In the genomic region with DNA sequence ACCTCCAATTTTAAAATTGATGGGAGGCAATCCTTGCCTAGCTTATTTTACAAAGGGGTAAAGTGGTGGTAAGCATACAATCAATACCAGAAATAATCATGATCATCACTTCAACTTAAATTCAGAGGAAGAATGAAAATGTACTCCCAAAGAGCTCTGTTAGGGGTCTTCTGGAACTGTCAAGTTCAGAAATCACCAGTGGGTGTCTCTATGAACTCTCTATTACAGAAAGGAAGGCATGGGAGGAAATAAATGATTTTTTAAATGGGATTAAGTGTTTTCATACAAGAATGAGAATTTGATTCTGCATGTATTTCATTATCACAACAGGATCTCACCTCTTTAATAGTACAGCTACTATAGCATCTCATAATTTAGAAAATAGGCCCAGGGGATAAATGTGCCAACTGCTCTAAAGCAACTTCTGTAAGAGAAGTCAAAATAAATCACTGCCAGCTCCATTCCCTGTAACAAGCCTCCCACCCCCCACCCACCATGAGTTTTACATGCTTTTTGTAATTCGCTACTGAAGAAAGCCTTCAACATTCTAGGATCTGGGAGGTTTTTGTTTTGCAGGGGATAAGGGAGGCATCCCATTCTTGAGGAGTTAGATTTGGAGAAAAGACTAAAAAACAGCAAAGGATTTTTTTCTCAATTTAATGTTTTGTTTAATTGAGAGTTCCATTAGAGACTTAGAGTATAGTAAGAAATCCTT, we compare ENCODE assay signal across 14 cellular contexts. TPM values are rescaled to one million over a fixed set of nuclear protein-coding genes. Genes with fewer than 3 reads are reported as not detected.
DNase-seq lines count a peak whose midpoint lies in the region; ATAC-seq, FAIRE-seq and TF ChIP-seq lines count a peak whose summit lies in the region.
"Had no signal": no experiment of that assay in that cellular context is flagged by ENCODE, and none has a peak within 500 bp of the region (broad histone marks: within the 10 kb centered on the region; RNA-seq: fewer than 3 reads in every experiment).

No MANE protein-coding gene starts in this region.

- H3K27me3 ChIP-seq in left lung: no peaks in the 10 kb centered on the region
- no peaks in the 10 kb centered on the region for H3K27me3 ChIP-seq in subcutaneous abdominal adipose tissue (ENCODE audit: control insufficient read depth in 5 of 5, insufficient read depth in 4 of 5, low read length in 5 of 5)

- CTCF ChIA-PET in activated CD8-positive, alpha-beta T cell treated with anti-CD3 and anti-CD28 coated beads for 36 hours (lab: Charles Lee): interaction anchor here (0.9 to 1.3 kb wide), 3 partner anchors 13 to 203 kb away, joined by 3 to 6 read pairs (median 3); no protein-coding TSS in a partner anchor
- CTCF ChIA-PET in activated CD8-positive, alpha-beta T cell treated with anti-CD3 and anti-CD28 coated beads, Interleukin-2, amount 10 ng/mL, durations not matched to agents 7 days and 5 days (lab: Charles Lee): interaction anchor here (1.4 kb wide), 1 partner anchor 40 kb away, joined by 5 read pairs; no protein-coding TSS in a partner anchor

- H3K36me3 ChIP-seq in left lung: peaks cover 4 to 10% of the 10 kb centered on the region in 2 donors
- H3K36me3 ChIP-seq in subcutaneous abdominal adipose tissue (ENCODE audit: control insufficient read depth in 5 of 5, insufficient read depth in 5 of 5, low read length in 5 of 5): peaks cover 21 to 42% (median 34%) of the 10 kb centered on the region in 5 donors

- H3K9me3 Mint-ChIP-seq in activated CD8-positive, alpha-beta T cell treated with anti-CD3 and anti-CD28 coated beads for 36 hours: no peaks in the 10 kb centered on the region
- no peaks in the 10 kb centered on the region for H3K9me3 Mint-ChIP-seq in activated CD8-positive, alpha-beta T cell treated with anti-CD3 and anti-CD28 coated beads, Interleukin-2, amount 10 ng/mL, durations not matched to agents 7 days and 5 days (ENCODE audit: insufficient read depth)
- no peaks in the 10 kb centered on the region for H3K9me3 Mint-ChIP-seq in activated T-helper 17 cell treated with anti-CD3 and anti-CD28 coated beads, Interleukin-2, amount 50 U/mL, for 72 hours

- no peaks in the 10 kb centered on the region for H3K27me3 Mint-ChIP-seq in activated CD8-positive, alpha-beta T cell treated with anti-CD3 and anti-CD28 coated beads for 36 hours
- H3K27me3 Mint-ChIP-seq in activated CD8-positive, alpha-beta T cell treated with anti-CD3 and anti-CD28 coated beads, Interleukin-2, amount 10 ng/mL, durations not matched to agents 7 days and 5 days (ENCODE audit: low read depth): no peaks in the 10 kb centered on the region
- H3K27me3 Mint-ChIP-seq in activated T-helper 17 cell treated with anti-CD3 and anti-CD28 coated beads, Interleukin-2, amount 50 U/mL, for 72 hours: no peaks in the 10 kb centered on the region

- H3K9me3 ChIP-seq in left lung: no peaks in the 10 kb centered on the region
- H3K9me3 ChIP-seq in subcutaneous abdominal adipose tissue (ENCODE audit: control insufficient read depth in 5 of 5, low read length in 5 of 5): no peaks in the 10 kb centered on the region

- TF ChIP-seq POLR2A in GM12892 (IDR thresholded peaks at IDR 0.05; ENCODE audit: low read depth, low read length): no peak

- POLR2A ChIA-PET in activated CD8-positive, alpha-beta T cell treated with anti-CD3 and anti-CD28 coated beads for 36 hours (lab: Charles Lee): interaction anchor here (0.6 to 1.2 kb wide), 3 partner anchors 10 to 23 kb away, joined by 3 to 4 read pairs (median 3); partner anchors contain the start of gene DCP1B
- POLR2A ChIA-PET in activated CD8-positive, alpha-beta T cell treated with anti-CD3 and anti-CD28 coated beads, Interleukin-2, amount 10 ng/mL, durations not matched to agents 7 days and 5 days (lab: Charles Lee): interaction anchor here (1.1 kb wide), 1 partner anchor 9 kb away, joined by 4 read pairs; no protein-coding TSS in a partner anchor

- H3K4me3 ChIP-seq in left lung (no peak overlapping the region), subcutaneous abdominal adipose tissue (ENCODE audit: low read depth in 1 of 5, low read length in 5 of 5) (no peak overlapping the region)

- H3K36me3 Mint-ChIP-seq in activated CD8-positive, alpha-beta T cell treated with anti-CD3 and anti-CD28 coated beads for 36 hours (ENCODE audit: low read depth): peaks cover 35% of the 10 kb centered on the region
- H3K36me3 Mint-ChIP-seq in activated CD8-positive, alpha-beta T cell treated with anti-CD3 and anti-CD28 coated beads, Interleukin-2, amount 10 ng/mL, durations not matched to agents 7 days and 5 days (ENCODE audit: low read depth): peaks cover 34% of the 10 kb centered on the region
- H3K36me3 Mint-ChIP-seq in activated T-helper 17 cell treated with anti-CD3 and anti-CD28 coated beads, Interleukin-2, amount 50 U/mL, for 72 hours (ENCODE audit: low read depth): peaks cover 58% of the 10 kb centered on the region

- FAIRE-seq in GM12892 (lab: Jason Lieb, UNC): no peak
- FAIRE-seq: A204.1, islet of Langerhans had no signal

- H3K4me1 Mint-ChIP-seq in activated CD8-positive, alpha-beta T cell treated with anti-CD3 and anti-CD28 coated beads for 36 hours (ENCODE audit: low read depth): peaks cover 32% of the 10 kb centered on the region
- H3K4me1 Mint-ChIP-seq in activated CD8-positive, alpha-beta T cell treated with anti-CD3 and anti-CD28 coated beads, Interleukin-2, amount 10 ng/mL, durations not matched to agents 7 days and 5 days (ENCODE audit: low read depth): peaks cover 13% of the 10 kb centered on the region
- H3K4me1 Mint-ChIP-seq in activated T-helper 17 cell treated with anti-CD3 and anti-CD28 coated beads, Interleukin-2, amount 50 U/mL, for 72 hours: peaks cover 22% of the 10 kb centered on the region

- no peak overlapping the region for H3K4me3 Mint-ChIP-seq in activated CD8-positive, alpha-beta T cell treated with anti-CD3 and anti-CD28 coated beads for 36 hours
- H3K4me3 Mint-ChIP-seq in activated CD8-positive, alpha-beta T cell treated with anti-CD3 and anti-CD28 coated beads, Interleukin-2, amount 10 ng/mL, durations not matched to agents 7 days and 5 days: no peak overlapping the region
- peak overlapping the region; percentile 62 for H3K4me3 Mint-ChIP-seq in activated T-helper 17 cell treated with anti-CD3 and anti-CD28 coated beads, Interleukin-2, amount 50 U/mL, for 72 hours

- intact Hi-C loops in activated CD8-positive, alpha-beta T cell treated with anti-CD3 and anti-CD28 coated beads for 36 hours (cut with micrococcal nuclease): no loop called here
- intact Hi-C loops in left lung (cut with DNase I): no loop called here

- H3K4me1 ChIP-seq in left lung (peaks cover 0 to 13% of the 10 kb centered on the region in 2 donors), subcutaneous abdominal adipose tissue (ENCODE audit: control insufficient read depth in 5 of 5, insufficient read depth in 5 of 5, low read length in 5 of 5) (peaks cover 0 to 3% (median 0%) of the 10 kb centered on the region in 5 donors)

- H3K27ac Mint-ChIP-seq in activated CD8-positive, alpha-beta T cell treated with anti-CD3 and anti-CD28 coated beads for 36 hours: peak overlapping the region; percentile 58
- no peak overlapping the region for H3K27ac Mint-ChIP-seq in activated CD8-positive, alpha-beta T cell treated with anti-CD3 and anti-CD28 coated beads, Interleukin-2, amount 10 ng/mL, durations not matched to agents 7 days and 5 days
- H3K27ac Mint-ChIP-seq in activated T-helper 17 cell treated with anti-CD3 and anti-CD28 coated beads, Interleukin-2, amount 50 U/mL, for 72 hours: peak overlapping the region; percentile 89

- no peak for DNase-seq in activated CD8-positive, alpha-beta T cell treated with anti-CD3 and anti-CD28 coated beads for 36 hours
- no peak for DNase-seq in activated CD8-positive, alpha-beta T cell treated with anti-CD3 and anti-CD28 coated beads, Interleukin-2, amount 10 ng/mL, durations not matched to agents 7 days and 5 days
- no peak for DNase-seq in left lung
- no peak for DNase-seq in GOT3 (lab: John Stamatoyannopoulos, UW)
- DNase-seq in GM12892 (ENCODE audit: insufficient read length): no peak
- DNase-seq: NCI-H1694, NCI-H524, trophoblast cell had no signal

- H3K9ac ChIP-seq in subcutaneous abdominal adipose tissue (ENCODE audit: low read length in 5 of 5): peak overlapping the region in 1 of 5 donors; percentile 46
- H3K9ac ChIP-seq: KMS-11 had no signal

- H3K27ac ChIP-seq in left lung (peak overlapping the region; percentile 6 to 57), subcutaneous abdominal adipose tissue (ENCODE audit: low read depth, low read length) (peak overlapping the region; percentile 25)
- H3K27ac ChIP-seq: KMS-11 had no signal

- TF ChIP-seq CTCF in activated CD8-positive, alpha-beta T cell treated with anti-CD3 and anti-CD28 coated beads for 36 hours (IDR thresholded peaks at IDR 0.05): no peak
- TF ChIP-seq CTCF in left lung (IDR thresholded peaks at IDR 0.05): no peak

- no peak for ATAC-seq in activated CD8-positive, alpha-beta T cell treated with anti-CD3 and anti-CD28 coated beads for 36 hours
- no peak for ATAC-seq in activated CD8-positive, alpha-beta T cell treated with anti-CD3 and anti-CD28 coated beads, Interleukin-2, amount 10 ng/mL, durations not matched to agents 7 days and 5 days
- no peak for ATAC-seq in activated T-helper 17 cell treated with anti-CD3 and anti-CD28 coated beads, Interleukin-2, amount 50 U/mL, for 72 hours (replicated peaks)
- ATAC-seq in left lung (no peak), GM21515 (IDR thresholded peaks at IDR 0.05; ENCODE audit: unreplicated experiment) (no peak)

RNA-seq across cellular contexts. Expression of gene DCP1B, which starts 9.7 kb away (rescaled TPM):
- total RNA-seq in activated CD8-positive, alpha-beta T cell treated with anti-CD3 and anti-CD28 coated beads for 36 hours: 10 to 100 TPM; 14.2 to 15.7 TPM
- 10 to 100 TPM; 12.8 to 13.3 TPM for total RNA-seq in activated CD8-positive, alpha-beta T cell treated with anti-CD3 and anti-CD28 coated beads, Interleukin-2, amount 10 ng/mL, durations not matched to agents 7 days and 5 days
- total RNA-seq in activated T-helper 17 cell treated with anti-CD3 and anti-CD28 coated beads, Interleukin-2, amount 50 U/mL, for 72 hours: 10 to 100 TPM; 16.9 to 19.7 TPM
- 10 to 100 TPM in 1 of 2 donors, 1 to 10 TPM in 1; 9.8 to 11.2 TPM for total RNA-seq in left lung
- 12.0 TPM for polyA plus RNA-seq in GM12892 (2012; ENCODE audit: missing spikeins)

RNA-seq across cellular contexts. Expression of gene CACNA1C, which starts 58.2 kb away (rescaled TPM):
- total RNA-seq in activated CD8-positive, alpha-beta T cell treated with anti-CD3 and anti-CD28 coated beads for 36 hours: under 1 TPM; 0.02 to 0.05 TPM
- under 1 TPM; 0.08 TPM for total RNA-seq in activated CD8-positive, alpha-beta T cell treated with anti-CD3 and anti-CD28 coated beads, Interleukin-2, amount 10 ng/mL, durations not matched to agents 7 days and 5 days
- under 1 TPM; 0.04 to 0.21 TPM for total RNA-seq in activated T-helper 17 cell treated with anti-CD3 and anti-CD28 coated beads, Interleukin-2, amount 50 U/mL, for 72 hours
- 10 to 100 TPM; 12.0 to 21.9 TPM for total RNA-seq in left lung
- polyA plus RNA-seq in GM12892 (2012; ENCODE audit: missing spikeins): 0.04 TPM

Comparison
In these comparisons a context has a peak if more than half of its experiments do, and no peak if none do; other contexts are left out.
1. RNA of gene CACNA1C, which starts 58.2 kb away (total RNA-seq): 12.0 to 21.9 TPM in left lung; 0.04 to 0.21 TPM in activated T-helper 17 cell treated with anti-CD3 and anti-CD28 coated beads, Interleukin-2, amount 50 U/mL, for 72 hours, 0.08 TPM in activated CD8-positive, alpha-beta T cell treated with anti-CD3 and anti-CD28 coated beads, Interleukin-2, amount 10 ng/mL, durations not matched to agents 7 days and 5 days and 0.02 to 0.05 TPM in activated CD8-positive, alpha-beta T cell treated with anti-CD3 and anti-CD28 coated beads for 36 hours; every median in the first group is over 10 times any median in the second.